24 cellular contexts compared by ENCODE assay signal in the genomic region with DNA sequence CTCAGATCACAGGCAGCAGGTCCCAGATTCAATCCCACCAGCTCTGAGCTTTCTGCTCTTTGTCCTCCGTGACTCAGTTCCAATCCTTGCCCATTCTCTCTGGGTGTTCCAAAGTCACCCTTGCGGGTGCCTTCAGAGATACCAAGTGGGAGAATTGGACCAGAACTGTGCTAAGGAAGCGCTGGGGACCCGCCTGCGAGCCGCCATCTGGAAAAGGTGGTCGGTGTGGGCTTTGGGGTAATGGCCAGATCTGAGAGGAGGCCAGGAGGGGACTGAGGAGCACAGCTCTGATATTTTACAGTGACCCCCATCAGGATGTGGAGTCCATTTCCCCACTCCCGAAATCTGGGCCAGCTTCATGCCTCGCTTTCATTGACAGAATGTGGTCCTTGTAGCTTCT.
"Had no signal": no experiment of that assay in that cellular context is flagged by ENCODE, and none has a peak within 500 bp of the region (broad histone marks: within the 10 kb centered on the region; RNA-seq: fewer than 3 reads in every experiment).

No MANE protein-coding gene starts in this region.

- H3K4me3 Mint-ChIP-seq: immature natural killer cell; natural killer cell; stimulated activated memory B cell treated with anti-CD40 and anti-IgM and Interleukin-4, amounts not matched to agents 10 μg/mL and 1 μg/mL and 100 μg/mL, for 72 hours; type B pancreatic cell had no signal

- H3K27me3 Mint-ChIP-seq: stimulated activated memory B cell treated with anti-CD40 and anti-IgM and Interleukin-4, amounts not matched to agents 10 μg/mL and 1 μg/mL and 100 μg/mL, for 72 hours had no signal

- H3K27ac Mint-ChIP-seq: immature natural killer cell; natural killer cell; stimulated activated memory B cell treated with anti-CD40 and anti-IgM and Interleukin-4, amounts not matched to agents 10 μg/mL and 1 μg/mL and 100 μg/mL, for 72 hours; type B pancreatic cell had no signal

- DNase-seq: cortex of kidney; effector CD4-positive, alpha-beta T cell; foreskin fibroblast; gastrocnemius medialis; heart left ventricle; hippocampal formation; immature natural killer cell; kidney glomerular epithelial cell; left colon; left ventricle myocardium inferior; mammary epithelial cell; natural killer cell; nucleus accumbens; ovary; psoas muscle; right cardiac atrium; sigmoid colon; stimulated activated CD4-positive, alpha-beta T cell treated with anti-CD3 and anti-CD28 coated beads, Interleukin-4, amount 100 ng/mL, for 4 hours; stimulated activated naive CD8-positive, alpha-beta T cell treated with anti-CD3 and anti-CD28 coated beads, Interleukin-15, Interleukin-2, amounts not matched to agents 100 U/mL and 50 U/mL, for 24 hours; substantia nigra; testis; tibial artery had no signal

- H3K4me1 Mint-ChIP-seq: immature natural killer cell; natural killer cell; stimulated activated memory B cell treated with anti-CD40 and anti-IgM and Interleukin-4, amounts not matched to agents 10 μg/mL and 1 μg/mL and 100 μg/mL, for 72 hours had no signal

- H3K9me3 Mint-ChIP-seq: immature natural killer cell; natural killer cell; stimulated activated memory B cell treated with anti-CD40 and anti-IgM and Interleukin-4, amounts not matched to agents 10 μg/mL and 1 μg/mL and 100 μg/mL, for 72 hours; type B pancreatic cell had no signal

- H3K36me3 Mint-ChIP-seq: immature natural killer cell, natural killer cell, type B pancreatic cell had no signal
